ENCODE assay signal across 20 cellular contexts in the genomic region with DNA sequence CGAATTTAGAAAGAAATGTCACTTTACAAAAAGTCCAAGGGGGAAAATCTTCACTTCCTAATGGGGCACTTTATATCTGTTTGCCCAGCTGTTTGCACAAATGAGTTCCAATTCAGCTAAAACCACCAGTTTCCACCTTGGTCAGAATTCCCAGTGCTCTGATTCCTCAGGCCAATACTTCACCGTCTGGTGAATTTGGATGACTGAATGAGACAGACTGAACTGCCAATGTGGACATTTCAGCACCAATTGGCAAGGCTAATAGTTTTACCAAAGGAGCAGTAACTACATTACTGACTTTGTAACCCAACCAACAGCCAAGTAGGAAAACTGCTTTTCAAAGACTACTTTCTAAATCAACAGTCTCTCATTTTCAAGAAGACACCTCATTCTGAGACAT. TPM values are rescaled to one million over a fixed set of nuclear protein-coding genes. Genes with fewer than 3 reads are reported as not detected.
DNase-seq lines count a peak whose midpoint lies in the region; ATAC-seq, FAIRE-seq and TF ChIP-seq lines count a peak whose summit lies in the region.
"Had no signal": no experiment of that assay in that cellular context is flagged by ENCODE, and none has a peak within 500 bp of the region (broad histone marks: within the 10 kb centered on the region; RNA-seq: fewer than 3 reads in every experiment).

No MANE protein-coding gene starts in this region.

- peaks cover 2% of the 10 kb centered on the region for H3K27me3 Mint-ChIP-seq in GM23338 (ENCODE audit: insufficient read depth, low read depth, poor library complexity)
- H3K27me3 Mint-ChIP-seq in stimulated activated naive CD8-positive, alpha-beta T cell treated with anti-CD3 and anti-CD28 coated beads, Interleukin-15, amount 100 ng/mL, for 72 hours: no peaks in the 10 kb centered on the region
- no peaks in the 10 kb centered on the region for H3K27me3 Mint-ChIP-seq in osteocyte (ENCODE audit: unreplicated experiment)
- H3K27me3 Mint-ChIP-seq: CD4-positive, CD25-positive, alpha-beta regulatory T cell had no signal

- H3K36me3 ChIP-seq in GM23338 (ENCODE audit: insufficient read depth) (no peaks in the 10 kb centered on the region), bronchial epithelial cell (ENCODE audit: control insufficient read depth, insufficient read depth, low read length) (no peaks in the 10 kb centered on the region), heart left ventricle (no peaks in the 10 kb centered on the region), prostate gland (no peaks in the 10 kb centered on the region)
- H3K36me3 ChIP-seq: BE2C had no signal

- ATAC-seq in GM23338 (no peak), heart left ventricle (peak in 3 of 4 donors; percentile 16 to 85 (median 69))
- no peak for ATAC-seq in stimulated activated naive CD8-positive, alpha-beta T cell treated with anti-CD3 and anti-CD28 coated beads, Interleukin-15, amount 100 ng/mL, for 72 hours

- WGBS in heart left ventricle, 4 donors: 75 to 82% (median 80%) methylated on average over 2 of the region's 2 CpGs
- 30% methylated on average over 2 of the region's 2 CpGs for WGBS in prostate gland

- no peaks in the 10 kb centered on the region for H3K27me3 ChIP-seq in GM23338 (ENCODE audit: insufficient read depth)
- no peaks in the 10 kb centered on the region for H3K27me3 ChIP-seq in bronchial epithelial cell (ENCODE audit: control insufficient read depth, insufficient read depth, low read length)
- no peaks in the 10 kb centered on the region for H3K27me3 ChIP-seq in heart left ventricle
- H3K27me3 ChIP-seq in prostate gland (replicated peaks; ENCODE audit: insufficient read depth): no peaks in the 10 kb centered on the region
- H3K27me3 ChIP-seq: BE2C had no signal

- no peaks in the 10 kb centered on the region for H3K9me2 ChIP-seq in GM23338 (ENCODE audit: insufficient read depth)

- H3K36me3 Mint-ChIP-seq in GM23338 (ENCODE audit: low read depth) (no peaks in the 10 kb centered on the region), osteocyte (ENCODE audit: unreplicated experiment) (no peaks in the 10 kb centered on the region)
- H3K36me3 Mint-ChIP-seq: CD4-positive, CD25-positive, alpha-beta regulatory T cell had no signal

- H3K4me3 Mint-ChIP-seq in GM23338 (no peak overlapping the region), osteocyte (ENCODE audit: unreplicated experiment) (no peak overlapping the region)
- H3K4me3 Mint-ChIP-seq in stimulated activated naive CD8-positive, alpha-beta T cell treated with anti-CD3 and anti-CD28 coated beads, Interleukin-15, amount 100 ng/mL, for 72 hours: no peak overlapping the region
- H3K4me3 Mint-ChIP-seq: CD4-positive, CD25-positive, alpha-beta regulatory T cell had no signal

- no peak overlapping the region for H3K27ac Mint-ChIP-seq in GM23338
- no peak overlapping the region for H3K27ac Mint-ChIP-seq in stimulated activated naive CD8-positive, alpha-beta T cell treated with anti-CD3 and anti-CD28 coated beads, Interleukin-15, amount 100 ng/mL, for 72 hours
- no peak overlapping the region for H3K27ac Mint-ChIP-seq in osteocyte (ENCODE audit: unreplicated experiment)
- H3K27ac Mint-ChIP-seq: CD4-positive, CD25-positive, alpha-beta regulatory T cell had no signal

- DNase-seq in GM23338 (ENCODE audit: low spot score) (no peak), bronchial epithelial cell (ENCODE audit: low read depth) (peak; percentile 35), heart left ventricle (no peak), prostate gland (ENCODE audit: low spot score) (peak; percentile 10), SIG-M5 treated with dmso at 0.1 percent for 504 hours (lab: John Stamatoyannopoulos, UW; ENCODE audit: unreplicated experiment) (no peak), osteocyte (ENCODE audit: extremely low spot score, unreplicated experiment) (no peak), NCI-H1436 treated with DMSO at 0.1 percent for 48 hours (lab: John Stamatoyannopoulos, UW) (no peak)
- DNase-seq in stimulated activated naive CD8-positive, alpha-beta T cell treated with anti-CD3 and anti-CD28 coated beads, Interleukin-15, amount 100 ng/mL, for 72 hours: no peak
- DNase-seq: BE2C; CD4-positive, CD25-positive, alpha-beta regulatory T cell; COR-L47; DMS153; GDM1; KG1; NCI-H1417 treated with DMSO at 0.1 percent for 48 hours; NCI-H1930; NCI-H226; RPMI8226 had no signal

- H3F3A ChIP-seq in GM23338 (replicated peaks; ENCODE audit: low read depth): no peaks in the 10 kb centered on the region

- H3K4me1 Mint-ChIP-seq in GM23338 (peaks cover 22% of the 10 kb centered on the region), osteocyte (ENCODE audit: unreplicated experiment) (peaks cover 3% of the 10 kb centered on the region)
- H3K4me1 Mint-ChIP-seq in stimulated activated naive CD8-positive, alpha-beta T cell treated with anti-CD3 and anti-CD28 coated beads, Interleukin-15, amount 100 ng/mL, for 72 hours: no peaks in the 10 kb centered on the region
- H3K4me1 Mint-ChIP-seq: CD4-positive, CD25-positive, alpha-beta regulatory T cell had no signal

- TF ChIP-seq CTCF in GM23338 (conservative IDR thresholded peaks at IDR 0.05; ENCODE audit: low read depth in 2 of 2): no peak
- no peak for TF ChIP-seq CTCF in bronchial epithelial cell (IDR thresholded peaks at IDR 0.05; ENCODE audit: insufficient read depth, low read length, severe bottlenecking)
- TF ChIP-seq CTCF in heart left ventricle (IDR thresholded peaks at IDR 0.05): no peak
- no peak for TF ChIP-seq CTCF in prostate gland (IDR thresholded peaks at IDR 0.05)
- no peak for TF ChIP-seq CTCF in osteocyte (IDR thresholded peaks at IDR 0.05)

- H3K27ac ChIP-seq in GM23338 (ENCODE audit: low read depth): no peak overlapping the region
- H3K27ac ChIP-seq in heart left ventricle: peak overlapping the region in 4 of 12 donors; percentile 10 to 37 (median 24)
- H3K27ac ChIP-seq in prostate gland: peak overlapping the region; percentile 23 to 43

- H4K20me1 ChIP-seq in GM23338 (replicated peaks; ENCODE audit: insufficient read depth): no peaks in the 10 kb centered on the region

- intact Hi-C loops in heart left ventricle (cut with DNase I): no loop called here
- intact Hi-C loops in prostate gland (cut with DNase I): no loop called here

- no peaks in the 10 kb centered on the region for H3K9me3 Mint-ChIP-seq in GM23338
- no peaks in the 10 kb centered on the region for H3K9me3 Mint-ChIP-seq in stimulated activated naive CD8-positive, alpha-beta T cell treated with anti-CD3 and anti-CD28 coated beads, Interleukin-15, amount 100 ng/mL, for 72 hours
- no peaks in the 10 kb centered on the region for H3K9me3 Mint-ChIP-seq in osteocyte (ENCODE audit: unreplicated experiment)

- H3K9me3 ChIP-seq in heart left ventricle: no peaks in the 10 kb centered on the region
- H3K9me3 ChIP-seq in prostate gland: no peaks in the 10 kb centered on the region
- H3K9me3 ChIP-seq: BE2C had no signal

- no peak overlapping the region for H3K4me2 ChIP-seq in GM23338

- peak overlapping the region; percentile 26; the same call in 1 of the 2 replicates for H2AFZ ChIP-seq in GM23338

- H3K4me3 ChIP-seq in GM23338 (no peak overlapping the region), bronchial epithelial cell (ENCODE audit: low read depth, low read length) (no peak overlapping the region), heart left ventricle (peak overlapping the region in 2 of 12 donors; percentile 5 to 23), prostate gland (no peak overlapping the region)

- no peaks in the 10 kb centered on the region for H3K4me1 ChIP-seq in GM23338 (ENCODE audit: insufficient read depth)
- H3K4me1 ChIP-seq in heart left ventricle: peaks cover 0 to 6% (median 0%) of the 10 kb centered on the region in 12 donors
- H3K4me1 ChIP-seq in prostate gland (replicated peaks): no peaks in the 10 kb centered on the region

- FAIRE-seq in bronchial epithelial cell (lab: Jason Lieb, UNC): peak; percentile 73
- FAIRE-seq: A204.1, H54 had no signal

- H3K79me2 ChIP-seq in GM23338 (replicated peaks; ENCODE audit: insufficient read depth): no peaks in the 10 kb centered on the region

- TF ChIP-seq POLR2A in heart left ventricle (IDR thresholded peaks at IDR 0.05): no peak
- TF ChIP-seq POLR2A in prostate gland (IDR thresholded peaks at IDR 0.05): no peak

TF ChIP-seq in GM23338, 12 proteins besides CTCF, POLR2A, EP300 and RAD21 (continues in another document):
- TF ChIP-seq EZH2phosphoT487 (IDR thresholded peaks at IDR 0.05; ENCODE audit: unreplicated experiment): no peak
- no peak for TF ChIP-seq STAT1 (IDR thresholded peaks at IDR 0.05; ENCODE audit: unreplicated experiment)
- no peak for TF ChIP-seq NANOG (IDR thresholded peaks at IDR 0.05; ENCODE audit: borderline replicate concordance)
- TF ChIP-seq ZNF331 (CRISPR knock-in tag; IDR thresholded peaks at IDR 0.05; ENCODE audit: low read depth): no peak
- no peak for TF ChIP-seq ZNF114 (CRISPR knock-in tag; IDR thresholded peaks at IDR 0.05)
- TF ChIP-seq, protein P1, sequence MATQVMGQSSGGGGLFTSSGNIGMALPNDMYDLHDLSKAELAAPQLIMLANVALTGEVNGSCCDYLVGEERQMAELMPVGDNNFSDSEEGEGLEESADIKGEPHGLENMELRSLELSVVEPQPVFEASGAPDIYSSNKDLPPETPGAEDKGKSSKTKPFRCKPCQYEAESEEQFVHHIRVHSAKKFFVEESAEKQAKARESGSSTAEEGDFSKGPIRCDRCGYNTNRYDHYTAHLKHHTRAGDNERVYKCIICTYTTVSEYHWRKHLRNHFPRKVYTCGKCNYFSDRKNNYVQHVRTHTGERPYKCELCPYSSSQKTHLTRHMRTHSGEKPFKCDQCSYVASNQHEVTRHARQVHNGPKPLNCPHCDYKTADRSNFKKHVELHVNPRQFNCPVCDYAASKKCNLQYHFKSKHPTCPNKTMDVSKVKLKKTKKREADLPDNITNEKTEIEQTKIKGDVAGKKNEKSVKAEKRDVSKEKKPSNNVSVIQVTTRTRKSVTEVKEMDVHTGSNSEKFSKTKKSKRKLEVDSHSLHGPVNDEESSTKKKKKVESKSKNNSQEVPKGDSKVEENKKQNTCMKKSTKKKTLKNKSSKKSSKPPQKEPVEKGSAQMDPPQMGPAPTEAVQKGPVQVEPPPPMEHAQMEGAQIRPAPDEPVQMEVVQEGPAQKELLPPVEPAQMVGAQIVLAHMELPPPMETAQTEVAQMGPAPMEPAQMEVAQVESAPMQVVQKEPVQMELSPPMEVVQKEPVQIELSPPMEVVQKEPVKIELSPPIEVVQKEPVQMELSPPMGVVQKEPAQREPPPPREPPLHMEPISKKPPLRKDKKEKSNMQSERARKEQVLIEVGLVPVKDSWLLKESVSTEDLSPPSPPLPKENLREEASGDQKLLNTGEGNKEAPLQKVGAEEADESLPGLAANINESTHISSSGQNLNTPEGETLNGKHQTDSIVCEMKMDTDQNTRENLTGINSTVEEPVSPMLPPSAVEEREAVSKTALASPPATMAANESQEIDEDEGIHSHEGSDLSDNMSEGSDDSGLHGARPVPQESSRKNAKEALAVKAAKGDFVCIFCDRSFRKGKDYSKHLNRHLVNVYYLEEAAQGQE (IDR thresholded peaks at IDR 0.05; ENCODE audit: unreplicated experiment): no peak

RNA-seq across cellular contexts. Expression of a gene that starts 51.8 kb away (rescaled TPM):
- total RNA-seq in GM23338 (2014; rRNA removed; shearing (Covaris generic)): 0.39 and 0.42 TPM in 2 replicates
- polyA plus RNA-seq in GM23338 (2016; fragmentation: Nextera tagmentation; extraction: Ambion mirVana) (0.24 and 0.57 TPM in 2 replicates), heart left ventricle (1 to 10 TPM; 7.8 to 9.4 TPM)
- total RNA-seq in bronchial epithelial cell (0.53 and 0.77 TPM in 2 replicates), heart left ventricle (10 to 100 TPM; 11.7 to 96.6 (median 33.1) TPM), prostate gland (10 to 100 TPM; 15.3 to 16.6 TPM), osteocyte (157 and 175 TPM in 2 replicates)
- total RNA-seq: CD4-positive, CD25-positive, alpha-beta regulatory T cell had no signal

Comparison
In these comparisons a context has a peak if more than half of its experiments do, and no peak if none do; other contexts are left out.
1. ATAC-seq: peak in heart left ventricle (3 of 4); none in GM23338 (single experiment) and stimulated activated naive CD8-positive, alpha-beta T cell treated with anti-CD3 and anti-CD28 coated beads, Interleukin-15, amount 100 ng/mL, for 72 hours (single experiment).
2. DNase-seq: peak in bronchial epithelial cell (single experiment) and prostate gland (single experiment); none in GM23338 (single experiment), heart left ventricle (0 of 5), SIG-M5 treated with dmso at 0.1 percent for 504 hours (single experiment), stimulated activated naive CD8-positive, alpha-beta T cell treated with anti-CD3 and anti-CD28 coated beads, Interleukin-15, amount 100 ng/mL, for 72 hours (0 of 2), osteocyte (single experiment) and NCI-H1436 treated with DMSO at 0.1 percent for 48 hours (single experiment).